Comparison of ENCODE assay signal across 1 cellular context in the genomic region with DNA sequence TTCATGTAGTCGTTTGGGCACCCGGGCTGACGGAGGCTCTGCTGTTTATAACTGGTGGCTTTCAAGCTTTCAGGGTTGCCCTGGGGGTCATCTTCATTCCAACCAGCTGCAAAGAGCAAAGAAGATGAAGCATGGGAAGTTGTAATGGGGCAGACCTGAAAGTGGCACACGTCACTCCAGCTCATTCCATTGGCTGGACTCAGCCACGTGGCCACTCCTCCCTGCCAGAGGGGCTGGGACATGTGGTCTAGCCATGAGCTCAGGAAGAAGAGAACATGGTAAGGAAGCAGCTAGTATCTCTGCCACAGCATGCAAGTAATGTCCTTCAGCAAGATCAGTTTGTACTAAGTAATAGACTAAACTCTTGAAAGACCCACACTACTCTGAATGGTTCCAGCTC.
TF ChIP-seq lines count a peak whose summit lies in the region.

No MANE protein-coding gene starts in this region.

TF ChIP-seq in HepG2, 621 proteins besides CTCF, POLR2A, EP300 and RAD21 (continued from another document):
- TF ChIP-seq MNT (IDR thresholded peaks at IDR 0.05) (peak; percentile 25; the same call in 1 of the 2 replicates), NR2C2 (CRISPR knock-in tag; IDR thresholded peaks at IDR 0.05; ENCODE audit: borderline replicate concordance) (no peak), NFYB (CRISPR knock-in tag; IDR thresholded peaks at IDR 0.05) (peak; percentile 68), USF2 (IDR thresholded peaks at IDR 0.05; ENCODE audit: low read depth, low read length) (peak; percentile 82), USF2 (CRISPR knock-in tag; IDR thresholded peaks at IDR 0.05; ENCODE audit: borderline replicate concordance) (peak; percentile 87; the same call in 1 of the 2 replicates), MAX (IDR thresholded peaks at IDR 0.05) (peak; percentile 49; the same call in 1 of the 2 replicates)
- TF ChIP-seq, protein P1, sequence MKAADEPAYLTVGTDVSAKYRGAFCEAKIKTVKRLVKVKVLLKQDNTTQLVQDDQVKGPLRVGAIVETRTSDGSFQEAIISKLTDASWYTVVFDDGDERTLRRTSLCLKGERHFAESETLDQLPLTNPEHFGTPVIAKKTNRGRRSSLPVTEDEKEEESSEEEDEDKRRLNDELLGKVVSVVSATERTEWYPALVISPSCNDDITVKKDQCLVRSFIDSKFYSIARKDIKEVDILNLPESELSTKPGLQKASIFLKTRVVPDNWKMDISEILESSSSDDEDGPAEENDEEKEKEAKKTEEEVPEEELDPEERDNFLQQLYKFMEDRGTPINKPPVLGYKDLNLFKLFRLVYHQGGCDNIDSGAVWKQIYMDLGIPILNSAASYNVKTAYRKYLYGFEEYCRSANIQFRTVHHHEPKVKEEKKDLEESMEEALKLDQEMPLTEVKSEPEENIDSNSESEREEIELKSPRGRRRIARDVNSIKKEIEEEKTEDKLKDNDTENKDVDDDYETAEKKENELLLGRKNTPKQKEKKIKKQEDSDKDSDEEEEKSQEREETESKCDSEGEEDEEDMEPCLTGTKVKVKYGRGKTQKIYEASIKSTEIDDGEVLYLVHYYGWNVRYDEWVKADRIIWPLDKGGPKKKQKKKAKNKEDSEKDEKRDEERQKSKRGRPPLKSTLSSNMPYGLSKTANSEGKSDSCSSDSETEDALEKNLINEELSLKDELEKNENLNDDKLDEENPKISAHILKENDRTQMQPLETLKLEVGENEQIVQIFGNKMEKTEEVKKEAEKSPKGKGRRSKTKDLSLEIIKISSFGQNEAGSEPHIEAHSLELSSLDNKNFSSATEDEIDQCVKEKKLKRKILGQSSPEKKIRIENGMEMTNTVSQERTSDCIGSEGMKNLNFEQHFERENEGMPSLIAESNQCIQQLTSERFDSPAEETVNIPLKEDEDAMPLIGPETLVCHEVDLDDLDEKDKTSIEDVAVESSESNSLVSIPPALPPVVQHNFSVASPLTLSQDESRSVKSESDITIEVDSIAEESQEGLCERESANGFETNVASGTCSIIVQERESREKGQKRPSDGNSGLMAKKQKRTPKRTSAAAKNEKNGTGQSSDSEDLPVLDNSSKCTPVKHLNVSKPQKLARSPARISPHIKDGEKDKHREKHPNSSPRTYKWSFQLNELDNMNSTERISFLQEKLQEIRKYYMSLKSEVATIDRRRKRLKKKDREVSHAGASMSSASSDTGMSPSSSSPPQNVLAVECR (CRISPR knock-in tag; IDR thresholded peaks at IDR 0.05; ENCODE audit: borderline replicate concordance): no peak
